In genomic region chr7:92057375-92057774, GRCh38 we compare ENCODE assay signal across 9 cellular contexts.
DNase-seq lines count a peak whose midpoint lies in the region; ATAC-seq and TF ChIP-seq lines count a peak whose summit lies in the region.
"Had no signal": no experiment of that assay in that cellular context is flagged by ENCODE, and none has a peak within 500 bp of the region (broad histone marks: within the 10 kb centered on the region; RNA-seq: fewer than 3 reads in every experiment).

No MANE protein-coding gene starts in this region.

- no peaks in the 10 kb centered on the region for H3K27me3 ChIP-seq in esophagus (ENCODE audit: control insufficient read depth in 1 of 2, insufficient read depth in 2 of 2, low read length in 2 of 2)

- no peaks in the 10 kb centered on the region for H3K4me1 Mint-ChIP-seq in nephron progenitor cell
- H3K4me1 Mint-ChIP-seq in stimulated activated naive B cell treated with anti-CD40 and anti-IgM and Interleukin-4, amounts not matched to agents 10 μg/mL and 1 μg/mL and 100 μg/mL, for 72 hours = peaks cover 2 to 8% of the 10 kb centered on the region in 2 donors

- no peaks in the 10 kb centered on the region for H3K27me3 Mint-ChIP-seq in nephron progenitor cell (ENCODE audit: low read depth, poor library complexity)
- H3K27me3 Mint-ChIP-seq in stimulated activated naive B cell treated with anti-CD40 and anti-IgM and Interleukin-4, amounts not matched to agents 10 μg/mL and 1 μg/mL and 100 μg/mL, for 72 hours = no peaks in the 10 kb centered on the region
- H3K27me3 Mint-ChIP-seq: activated B cell treated with CpG ODN at 0.5 μM for 24 hours had no signal

- no peaks in the 10 kb centered on the region for H3K9me3 ChIP-seq in esophagus (ENCODE audit: control insufficient read depth in 2 of 2, insufficient read depth in 1 of 2, low read depth in 1 of 2, low read length in 1 of 2)

- ATAC-seq in stimulated activated naive B cell treated with anti-CD40 and anti-IgM and Interleukin-4, amounts not matched to agents 10 μg/mL and 1 μg/mL and 100 μg/mL, for 72 hours (replicated peaks) = no peak

- no peaks in the 10 kb centered on the region for H3K9me3 Mint-ChIP-seq in nephron progenitor cell
- no peaks in the 10 kb centered on the region for H3K9me3 Mint-ChIP-seq in stimulated activated naive B cell treated with anti-CD40 and anti-IgM and Interleukin-4, amounts not matched to agents 10 μg/mL and 1 μg/mL and 100 μg/mL, for 72 hours
- H3K9me3 Mint-ChIP-seq: activated B cell treated with CpG ODN at 0.5 μM for 24 hours had no signal

- no peak for TF ChIP-seq CTCF in nephron progenitor cell (IDR thresholded peaks at IDR 0.05)

- peaks cover 5% of the 10 kb centered on the region for H3K36me3 Mint-ChIP-seq in nephron progenitor cell (ENCODE audit: low read depth)
- peaks cover 5 to 8% of the 10 kb centered on the region in 2 donors for H3K36me3 Mint-ChIP-seq in stimulated activated naive B cell treated with anti-CD40 and anti-IgM and Interleukin-4, amounts not matched to agents 10 μg/mL and 1 μg/mL and 100 μg/mL, for 72 hours

- H3K36me3 ChIP-seq in esophagus (ENCODE audit: control insufficient read depth in 2 of 2, insufficient read depth in 2 of 2, low read length in 1 of 2) = no peaks in the 10 kb centered on the region

- no peaks in the 10 kb centered on the region for H3K4me1 ChIP-seq in esophagus (ENCODE audit: control insufficient read depth in 2 of 2, insufficient read depth in 2 of 2, low read length in 1 of 2)

- H3K4me3 ChIP-seq in esophagus (ENCODE audit: low read depth in 1 of 2, low read length in 2 of 2) = peak overlapping the region in 1 of 2 donors; percentile 35

- peak overlapping the region; percentile 13 to 77 for H3K27ac ChIP-seq in esophagus (ENCODE audit: low read depth in 2 of 2, low read length in 1 of 2)

- WGBS in esophagus, 2 donors = 43 to 56% methylated on average over 2 of the region's 2 CpGs

- H3K4me3 Mint-ChIP-seq in nephron progenitor cell = no peak overlapping the region
- H3K4me3 Mint-ChIP-seq in stimulated activated naive B cell treated with anti-CD40 and anti-IgM and Interleukin-4, amounts not matched to agents 10 μg/mL and 1 μg/mL and 100 μg/mL, for 72 hours = no peak overlapping the region
- H3K4me3 Mint-ChIP-seq: activated B cell treated with CpG ODN at 0.5 μM for 24 hours had no signal

- DNase-seq in DMS53 treated with DMSO at 0.1 percent for 48 hours (lab: John Stamatoyannopoulos, UW; ENCODE audit: unreplicated experiment) (peak; percentile 10), NCI-H2107 treated with DMSO at 0.1 percent for 48 hours (lab: John Stamatoyannopoulos, UW; ENCODE audit: unreplicated experiment) (peak; percentile 91), nephron progenitor cell (no peak), NCI-H2196 treated with DMSO at 0.1 percent for 48 hours (lab: John Stamatoyannopoulos, UW; ENCODE audit: unreplicated experiment) (no peak), dermis blood vessel endothelial cell (no peak)
- no peak for DNase-seq in effector CD4-positive, alpha-beta T cell
- no peak for DNase-seq in stimulated activated naive B cell treated with anti-CD40 and anti-IgM and Interleukin-4, amounts not matched to agents 10 μg/mL and 1 μg/mL and 100 μg/mL, for 72 hours
- DNase-seq: activated B cell treated with CpG ODN at 0.5 μM for 24 hours had no signal

- H3K27ac Mint-ChIP-seq in nephron progenitor cell = peak overlapping the region; percentile 32
- H3K27ac Mint-ChIP-seq in stimulated activated naive B cell treated with anti-CD40 and anti-IgM and Interleukin-4, amounts not matched to agents 10 μg/mL and 1 μg/mL and 100 μg/mL, for 72 hours = no peak overlapping the region

Comparison
In these comparisons a context has a peak if more than half of its experiments do, and no peak if none do; other contexts are left out.
1. DNase-seq: peak in DMS53 treated with DMSO at 0.1 percent for 48 hours (single experiment) and NCI-H2107 treated with DMSO at 0.1 percent for 48 hours (single experiment); none in nephron progenitor cell (single experiment), NCI-H2196 treated with DMSO at 0.1 percent for 48 hours (single experiment), effector CD4-positive, alpha-beta T cell (single experiment), stimulated activated naive B cell treated with anti-CD40 and anti-IgM and Interleukin-4, amounts not matched to agents 10 μg/mL and 1 μg/mL and 100 μg/mL, for 72 hours (single experiment) and dermis blood vessel endothelial cell (single experiment).